In genomic region chr6:15129872-15130271, GRCh38 we compare ENCODE assay signal across 15 cellular contexts.
DNase-seq lines count a peak whose midpoint lies in the region; TF ChIP-seq lines count a peak whose summit lies in the region.
"Had no signal": no experiment of that assay in that cellular context is flagged by ENCODE, and none has a peak within 500 bp of the region (broad histone marks: within the 10 kb centered on the region; RNA-seq: fewer than 3 reads in every experiment).

No MANE protein-coding gene starts in this region.

- H3K27ac ChIP-seq in esophagus squamous epithelium, result no peak overlapping the region
- H3K27ac ChIP-seq: breast epithelium, right lobe of liver had no signal

- 81 to 87% methylated on average over 4 of the region's 4 CpGs for WGBS in esophagus squamous epithelium, 2 donors

- H3K27ac Mint-ChIP-seq in mesothelial cell of epicardium, result peak overlapping the region; percentile 70

- no peaks in the 10 kb centered on the region for H3K9me3 Mint-ChIP-seq in mesothelial cell of epicardium
- H3K9me3 Mint-ChIP-seq: neural crest cell had no signal

- intact Hi-C loops in esophagus squamous epithelium (cut with DNase I), result no loop called here

- no peaks in the 10 kb centered on the region for H3K9me3 ChIP-seq in esophagus squamous epithelium
- H3K9me3 ChIP-seq: breast epithelium, right lobe of liver had no signal

- H3K4me3 Mint-ChIP-seq in mesothelial cell of epicardium, result no peak overlapping the region
- H3K4me3 Mint-ChIP-seq: neural crest cell had no signal

- H3K27me3 ChIP-seq in esophagus squamous epithelium, result no peaks in the 10 kb centered on the region
- H3K27me3 ChIP-seq: breast epithelium, right lobe of liver had no signal

- DNase-seq in stimulated activated CD4-positive, alpha-beta T cell treated with anti-CD3 and anti-CD28 coated beads, Interleukin-15, amount 100 ng/mL, for 24 hours, result peak; percentile 18
- no peak for DNase-seq in stimulated activated CD4-positive, alpha-beta T cell treated with anti-CD3 and anti-CD28 coated beads, Interleukin-4, amount 100 ng/mL, for 4 hours
- DNase-seq in activated T-cell treated with anti-CD3 and anti-CD28 coated beads, Interleukin-2, amount 50 U/mL, for 48 hours, result peak; percentile 35 to 38
- no peak for DNase-seq in mesothelial cell of epicardium (ENCODE audit: low spot score in 2 of 2, unreplicated experiment in 2 of 2)
- DNase-seq in esophagus squamous epithelium (lab: John Stamatoyannopoulos, UW), result no peak
- no peak for DNase-seq in foreskin fibroblast
- DNase-seq in stimulated activated CD4-positive, alpha-beta T cell treated with anti-CD3 and anti-CD28 coated beads, Interleukin-12 subunit alpha, Interleukin-12 subunit beta, amount 100 ng/mL, for 4 hours, result no peak
- DNase-seq: activated effector memory CD4-positive, alpha-beta T cell treated with Interleukin-2 at 50 U/mL for 16 hours; Kasumi-1; NCI-H146; NCI-H446; right lobe of liver; stimulated activated CD4-positive, alpha-beta T cell treated with anti-CD3 and anti-CD28 coated beads, Interleukin-4, amount 100 ng/mL, for 1 hour had no signal

- H3K4me1 Mint-ChIP-seq in mesothelial cell of epicardium, result peaks cover 34% of the 10 kb centered on the region
- H3K4me1 Mint-ChIP-seq: neural crest cell had no signal

- peaks cover 0 to 26% (median 7%) of the 10 kb centered on the region in 3 donors for H3K4me1 ChIP-seq in esophagus squamous epithelium
- H3K4me1 ChIP-seq: breast epithelium, right lobe of liver had no signal

- H3K4me3 ChIP-seq in esophagus squamous epithelium, result no peak overlapping the region
- no peak overlapping the region for H3K4me3 ChIP-seq in foreskin fibroblast (ENCODE audit: low read depth in 1 of 2, low read length in 2 of 2)
- H3K4me3 ChIP-seq: breast epithelium, right lobe of liver had no signal

- TF ChIP-seq CTCF in mesothelial cell of epicardium (IDR thresholded peaks at IDR 0.05; ENCODE audit: unreplicated experiment) (no peak), esophagus squamous epithelium (IDR thresholded peaks at IDR 0.05) (no peak), foreskin fibroblast (IDR thresholded peaks at IDR 0.05; ENCODE audit: low read depth, low read length) (no peak)

- no peaks in the 10 kb centered on the region for H3K36me3 ChIP-seq in esophagus squamous epithelium
- H3K36me3 ChIP-seq: breast epithelium, right lobe of liver had no signal

- no peak for TF ChIP-seq POLR2A in esophagus squamous epithelium (IDR thresholded peaks at IDR 0.05)

- no peaks in the 10 kb centered on the region for H3K36me3 Mint-ChIP-seq in mesothelial cell of epicardium

- no peaks in the 10 kb centered on the region for H3K27me3 Mint-ChIP-seq in mesothelial cell of epicardium (ENCODE audit: low read depth)

Comparison
In these comparisons a context has a peak if more than half of its experiments do, and no peak if none do; other contexts are left out.
1. DNase-seq: peak in stimulated activated CD4-positive, alpha-beta T cell treated with anti-CD3 and anti-CD28 coated beads, Interleukin-15, amount 100 ng/mL, for 24 hours (single experiment) and activated T-cell treated with anti-CD3 and anti-CD28 coated beads, Interleukin-2, amount 50 U/mL, for 48 hours (2 of 2); none in stimulated activated CD4-positive, alpha-beta T cell treated with anti-CD3 and anti-CD28 coated beads, Interleukin-4, amount 100 ng/mL, for 4 hours (0 of 2), mesothelial cell of epicardium (0 of 2), esophagus squamous epithelium (single experiment), foreskin fibroblast (0 of 2) and stimulated activated CD4-positive, alpha-beta T cell treated with anti-CD3 and anti-CD28 coated beads, Interleukin-12 subunit alpha, Interleukin-12 subunit beta, amount 100 ng/mL, for 4 hours (single experiment).